Comparison of ENCODE assay signal across 9 cellular contexts in the genomic region with DNA sequence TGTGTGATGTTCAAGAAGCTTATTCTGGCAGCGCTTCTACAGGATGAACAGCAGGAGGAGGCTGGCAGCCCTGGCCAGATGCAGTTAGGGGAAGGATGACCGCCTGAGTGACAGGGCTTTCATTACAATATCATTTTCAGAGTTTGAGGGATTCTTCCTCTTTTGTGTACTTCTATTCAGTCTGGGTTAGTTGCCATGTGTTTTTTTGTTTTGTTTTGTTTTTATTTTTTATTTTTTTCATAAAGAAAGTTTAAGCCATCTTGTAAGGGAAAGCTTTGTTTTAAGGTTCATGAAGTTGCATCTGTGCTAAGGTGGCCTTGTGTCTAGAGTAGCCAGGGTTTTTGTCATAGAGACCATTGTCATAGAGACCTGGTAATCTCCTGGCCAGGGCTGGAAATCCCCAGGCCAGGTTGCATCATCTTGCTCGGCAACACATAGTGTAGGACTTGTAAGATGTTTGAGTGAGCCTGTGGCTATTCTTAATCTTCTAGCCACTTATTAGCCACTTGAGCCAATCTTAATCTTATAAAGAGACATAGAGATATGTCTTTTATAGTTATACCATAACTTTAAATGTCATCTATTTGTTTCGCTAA.
DNase-seq lines count a peak whose midpoint lies in the region; ATAC-seq, FAIRE-seq and TF ChIP-seq lines count a peak whose summit lies in the region.
"Had no signal": no experiment of that assay in that cellular context is flagged by ENCODE, and none has a peak within 500 bp of the region (broad histone marks: within the 10 kb centered on the region; RNA-seq: fewer than 3 reads in every experiment).

No MANE protein-coding gene starts in this region.

- peak; percentile 12 to 75 for DNase-seq in NCI-H524 (lab: John Stamatoyannopoulos, UW)
- no peak for DNase-seq in HepG2 (ENCODE audit: low spot score)
- DNase-seq in transverse colon: no peak
- no peak for DNase-seq in osteoblast (ENCODE audit: insufficient read length, low spot score, missing footprints)
- DNase-seq in NOMO-1 treated with dmso at 0.1 percent for 144 hours (lab: John Stamatoyannopoulos, UW; ENCODE audit: unreplicated experiment): no peak
- DNase-seq: left lung had no signal

- no peaks in the 10 kb centered on the region for H3K36me3 ChIP-seq in HepG2 (replicated peaks in 1 of 2; ENCODE audit: control insufficient read depth in 1 of 2, insufficient read depth in 2 of 2, low read length in 2 of 2)
- H3K36me3 ChIP-seq in transverse colon: no peaks in the 10 kb centered on the region
- no peaks in the 10 kb centered on the region for H3K36me3 ChIP-seq in osteoblast (ENCODE audit: insufficient read depth, low read length)
- H3K36me3 ChIP-seq: left lung had no signal

- TF ChIP-seq RAD21 in HepG2 (CRISPR knock-in tag; IDR thresholded peaks at IDR 0.05): no peak

- no peak overlapping the region for H3K9ac ChIP-seq in HepG2 (ENCODE audit: insufficient read depth, low read depth, low read length)

- CTCF ChIA-PET in HepG2 (lab: Yijun Ruan, JAX; ENCODE audit: low intra/inter-chr PET ratio, low total read pairs): no interaction called here

- POLR2A ChIA-PET in HepG2 (lab: Yijun Ruan, JAX): no interaction called here

- in situ Hi-C loops in HepG2 (cut with HindIII; ENCODE audit: extremely low pct_ligation_motif_present, low pct_unique_long_range_greater_than_20kb): no loop called here
- in situ Hi-C loops in transverse colon (cut with MboI; ENCODE audit: low pct_ligation_motif_present in 1 of 4, low pct_unique_long_range_greater_than_20kb in 1 of 4, low sequenced_read_pairs in 3 of 4): no loop called here

- BruUV-seq in HepG2 (replicated peaks; lab: Mats Ljungman, UMichigan): no TSS peak

- TF ChIP-seq CTCF in HepG2 (CRISPR knock-in tag; IDR thresholded peaks at IDR 0.05) (no peak), transverse colon (IDR thresholded peaks at IDR 0.05) (no peak), osteoblast (IDR thresholded peaks at IDR 0.05; ENCODE audit: extremely low read depth, low read depth, low read length) (no peak)

- H2AFZ ChIP-seq in HepG2 (ENCODE audit: low read length) (no peak overlapping the region), osteoblast (ENCODE audit: low read length) (no peak overlapping the region)

- H3K4me3 ChIP-seq in HepG2 (replicated peaks in 1 of 3; ENCODE audit: insufficient read depth in 1 of 3, low read depth in 2 of 3, low read length in 3 of 3): no peak overlapping the region
- no peak overlapping the region for H3K4me3 ChIP-seq in transverse colon
- no peak overlapping the region for H3K4me3 ChIP-seq in osteoblast (ENCODE audit: insufficient read depth, low read length)
- H3K4me3 ChIP-seq: left lung had no signal

- peak; percentile 95 for ATAC-seq in GM19035 (IDR thresholded peaks at IDR 0.05; ENCODE audit: unreplicated experiment)
- peak; percentile 97 for ATAC-seq in HG02798 (IDR thresholded peaks at IDR 0.05; ENCODE audit: poor library complexity, unreplicated experiment)
- no peak for ATAC-seq in HepG2
- ATAC-seq in SK-N-SH treated with all-trans-retinoic acid at 6 μM for 48 hours: no peak
- ATAC-seq: left lung had no signal

- no peaks in the 10 kb centered on the region for H3K4me1 ChIP-seq in HepG2 (ENCODE audit: insufficient read depth, low read length)
- no peaks in the 10 kb centered on the region for H3K4me1 ChIP-seq in transverse colon
- no peaks in the 10 kb centered on the region for H3K4me1 ChIP-seq in osteoblast (ENCODE audit: insufficient read depth, low read length)
- H3K4me1 ChIP-seq: left lung had no signal

- TF ChIP-seq EP300 in HepG2 (IDR thresholded peaks at IDR 0.05; ENCODE audit: low read depth in 2 of 2, low read length in 2 of 2) (no peak), HepG2 (CRISPR knock-in tag; IDR thresholded peaks at IDR 0.05; ENCODE audit: borderline replicate concordance) (no peak), transverse colon (IDR thresholded peaks at IDR 0.05; ENCODE audit: low read depth) (no peak)

- TF ChIP-seq POLR2A in HepG2 (IDR thresholded peaks at IDR 0.05; ENCODE audit: insufficient read depth in 1 of 2, low read depth in 2 of 2, low read length in 2 of 2) (no peak), transverse colon (IDR thresholded peaks at IDR 0.05) (no peak)

- intact Hi-C loops in HepG2 (cut with micrococcal nuclease; ENCODE audit: unreplicated experiment) (no loop called here), transverse colon (cut with DNase I; ENCODE audit: low total_unique reads) (no loop called here)

- H3K79me2 ChIP-seq in HepG2 (ENCODE audit: insufficient read depth, low read length) (no peaks in the 10 kb centered on the region), osteoblast (ENCODE audit: insufficient read depth, low read length) (no peaks in the 10 kb centered on the region)

- WGBS in HepG2 (ENCODE audit: low lambda C conversion rate): 43% methylated on average over 4 of the region's 4 CpGs
- 52 to 78% methylated on average over 3 to 4 of the region's 4 CpGs for WGBS in transverse colon (ENCODE audit: low coverage in 1 of 2), 2 donors

- H3K4me2 ChIP-seq in HepG2 (ENCODE audit: low read depth, low read length): no peak overlapping the region
- H3K4me2 ChIP-seq in osteoblast (ENCODE audit: insufficient read depth, low read length): no peak overlapping the region

- FAIRE-seq in HepG2 (lab: Jason Lieb, UNC): no peak

- H4K20me1 ChIP-seq in HepG2 (ENCODE audit: insufficient read depth, low read length) (no peaks in the 10 kb centered on the region), osteoblast (ENCODE audit: insufficient read depth, low read length) (no peaks in the 10 kb centered on the region)

- H3K27ac ChIP-seq in HepG2 (ENCODE audit: extremely low read length, insufficient read depth, low read length) (no peak overlapping the region), transverse colon (no peak overlapping the region), osteoblast (ENCODE audit: low read depth, low read length) (no peak overlapping the region)
- H3K27ac ChIP-seq: left lung had no signal

- H3K9me3 ChIP-seq in HepG2 (ENCODE audit: low read length) (no peaks in the 10 kb centered on the region), transverse colon (no peaks in the 10 kb centered on the region), osteoblast (ENCODE audit: low read depth, low read length) (no peaks in the 10 kb centered on the region)
- H3K9me3 ChIP-seq: left lung had no signal

- H3K27me3 ChIP-seq in HepG2 (ENCODE audit: control insufficient read depth in 1 of 2, insufficient read depth in 2 of 2, low read length in 2 of 2): no peaks in the 10 kb centered on the region
- H3K27me3 ChIP-seq in transverse colon: no peaks in the 10 kb centered on the region
- H3K27me3 ChIP-seq in osteoblast (ENCODE audit: insufficient read depth, low read length): no peaks in the 10 kb centered on the region
- H3K27me3 ChIP-seq: left lung had no signal

TF ChIP-seq in HepG2, 621 proteins besides CTCF, POLR2A, EP300 and RAD21 (continues in another document):
- TF ChIP-seq, protein P1, sequence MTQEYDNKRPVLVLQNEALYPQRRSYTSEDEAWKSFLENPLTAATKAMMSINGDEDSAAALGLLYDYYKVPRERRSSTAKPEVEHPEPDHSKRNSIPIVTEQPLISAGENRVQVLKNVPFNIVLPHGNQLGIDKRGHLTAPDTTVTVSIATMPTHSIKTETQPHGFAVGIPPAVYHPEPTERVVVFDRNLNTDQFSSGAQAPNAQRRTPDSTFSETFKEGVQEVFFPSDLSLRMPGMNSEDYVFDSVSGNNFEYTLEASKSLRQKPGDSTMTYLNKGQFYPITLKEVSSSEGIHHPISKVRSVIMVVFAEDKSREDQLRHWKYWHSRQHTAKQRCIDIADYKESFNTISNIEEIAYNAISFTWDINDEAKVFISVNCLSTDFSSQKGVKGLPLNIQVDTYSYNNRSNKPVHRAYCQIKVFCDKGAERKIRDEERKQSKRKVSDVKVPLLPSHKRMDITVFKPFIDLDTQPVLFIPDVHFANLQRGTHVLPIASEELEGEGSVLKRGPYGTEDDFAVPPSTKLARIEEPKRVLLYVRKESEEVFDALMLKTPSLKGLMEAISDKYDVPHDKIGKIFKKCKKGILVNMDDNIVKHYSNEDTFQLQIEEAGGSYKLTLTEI (CRISPR knock-in tag; conservative IDR thresholded peaks at IDR 0.05): no peak
- TF ChIP-seq ZNF460 (CRISPR knock-in tag; IDR thresholded peaks at IDR 0.05; ENCODE audit: borderline replicate concordance) (no peak), TOE1 (CRISPR knock-in tag; IDR thresholded peaks at IDR 0.05) (no peak), CEBPG (CRISPR knock-in tag; IDR thresholded peaks at IDR 0.05) (peak; percentile 65), ZNF772 (CRISPR knock-in tag; IDR thresholded peaks at IDR 0.05) (no peak), PLRG1 (conservative IDR thresholded peaks at IDR 0.05) (no peak)
- TF ChIP-seq, protein P2, sequence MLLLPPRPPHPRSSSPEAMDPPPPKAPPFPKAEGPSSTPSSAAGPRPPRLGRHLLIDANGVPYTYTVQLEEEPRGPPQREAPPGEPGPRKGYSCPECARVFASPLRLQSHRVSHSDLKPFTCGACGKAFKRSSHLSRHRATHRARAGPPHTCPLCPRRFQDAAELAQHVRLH (CRISPR knock-in tag; IDR thresholded peaks at IDR 0.05; ENCODE audit: borderline replicate concordance, low read depth): no peak

TF ChIP-seq in SK-N-SH treated with all-trans-retinoic acid at 6 μM for 48 hours, 23 proteins besides CTCF, POLR2A, EP300 and RAD21 (continues in another document):
- no peak for TF ChIP-seq ISL1 (CRISPR knock-in tag; IDR thresholded peaks at IDR 0.05)
- no peak for TF ChIP-seq GLIS3 (CRISPR knock-in tag; IDR thresholded peaks at IDR 0.05)
- TF ChIP-seq, protein P3, sequence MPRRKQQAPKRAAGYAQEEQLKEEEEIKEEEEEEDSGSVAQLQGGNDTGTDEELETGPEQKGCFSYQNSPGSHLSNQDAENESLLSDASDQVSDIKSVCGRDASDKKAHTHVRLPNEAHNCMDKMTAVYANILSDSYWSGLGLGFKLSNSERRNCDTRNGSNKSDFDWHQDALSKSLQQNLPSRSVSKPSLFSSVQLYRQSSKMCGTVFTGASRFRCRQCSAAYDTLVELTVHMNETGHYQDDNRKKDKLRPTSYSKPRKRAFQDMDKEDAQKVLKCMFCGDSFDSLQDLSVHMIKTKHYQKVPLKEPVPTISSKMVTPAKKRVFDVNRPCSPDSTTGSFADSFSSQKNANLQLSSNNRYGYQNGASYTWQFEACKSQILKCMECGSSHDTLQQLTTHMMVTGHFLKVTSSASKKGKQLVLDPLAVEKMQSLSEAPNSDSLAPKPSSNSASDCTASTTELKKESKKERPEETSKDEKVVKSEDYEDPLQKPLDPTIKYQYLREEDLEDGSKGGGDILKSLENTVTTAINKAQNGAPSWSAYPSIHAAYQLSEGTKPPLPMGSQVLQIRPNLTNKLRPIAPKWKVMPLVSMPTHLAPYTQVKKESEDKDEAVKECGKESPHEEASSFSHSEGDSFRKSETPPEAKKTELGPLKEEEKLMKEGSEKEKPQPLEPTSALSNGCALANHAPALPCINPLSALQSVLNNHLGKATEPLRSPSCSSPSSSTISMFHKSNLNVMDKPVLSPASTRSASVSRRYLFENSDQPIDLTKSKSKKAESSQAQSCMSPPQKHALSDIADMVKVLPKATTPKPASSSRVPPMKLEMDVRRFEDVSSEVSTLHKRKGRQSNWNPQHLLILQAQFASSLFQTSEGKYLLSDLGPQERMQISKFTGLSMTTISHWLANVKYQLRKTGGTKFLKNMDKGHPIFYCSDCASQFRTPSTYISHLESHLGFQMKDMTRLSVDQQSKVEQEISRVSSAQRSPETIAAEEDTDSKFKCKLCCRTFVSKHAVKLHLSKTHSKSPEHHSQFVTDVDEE (CRISPR knock-in tag; IDR thresholded peaks at IDR 0.05): no peak

Comparison
In these comparisons a context has a peak if more than half of its experiments do, and no peak if none do; other contexts are left out.
1. ATAC-seq: peak in GM19035 (single experiment) and HG02798 (single experiment); none in HepG2 (single experiment) and SK-N-SH treated with all-trans-retinoic acid at 6 μM for 48 hours (single experiment).
2. DNase-seq: peak in NCI-H524 (2 of 2); none in HepG2 (single experiment), transverse colon (single experiment), osteoblast (single experiment) and NOMO-1 treated with dmso at 0.1 percent for 144 hours (single experiment).